Comparison of ENCODE assay signal across 20 cellular contexts in the genomic region with DNA sequence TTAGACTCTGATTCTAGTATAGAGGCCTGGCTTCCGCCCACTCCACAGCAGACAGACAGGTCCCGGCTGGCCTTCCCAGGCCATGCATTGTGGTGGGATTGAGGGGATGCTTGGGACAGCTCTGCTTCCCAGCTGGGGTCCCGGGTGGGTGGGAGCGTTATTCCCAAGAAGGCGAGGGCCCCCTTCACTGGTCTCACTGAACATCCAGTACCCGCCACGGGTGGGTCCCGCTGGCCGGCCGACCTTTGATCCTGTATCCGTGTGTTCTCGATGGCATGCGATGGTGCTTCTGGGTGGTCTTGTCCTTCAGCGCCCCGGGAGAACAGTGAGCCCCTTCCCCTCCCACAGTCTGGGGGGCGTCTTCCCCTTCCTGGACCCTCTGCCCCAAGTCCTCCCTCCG.
A peak's percentile ranks its signal among the peaks of the same experiment; 100 is the strongest.
DNase-seq lines count a peak whose midpoint lies in the region; ATAC-seq and TF ChIP-seq lines count a peak whose summit lies in the region.
"Had no signal": no experiment of that assay in that cellular context is flagged by ENCODE, and none has a peak within 500 bp of the region (broad histone marks: within the 10 kb centered on the region; RNA-seq: fewer than 3 reads in every experiment).

No MANE protein-coding gene starts in this region.

- no peak for TF ChIP-seq CTCF in H9 (conservative IDR thresholded peaks at IDR 0.05)

- no peak overlapping the region for H3T11ph ChIP-seq in H9 (ENCODE audit: low read length)

- no peak overlapping the region for H2BK12ac ChIP-seq in H9 (ENCODE audit: insufficient read length, low read depth, low read length)
- H2BK12ac ChIP-seq in neuronal stem cell (ENCODE audit: low read length), result no peak overlapping the region

- no peaks in the 10 kb centered on the region; the same call in none of the 2 replicates for H3K27me3 Mint-ChIP-seq in H9 (ENCODE audit: low read depth)
- H3K27me3 Mint-ChIP-seq: B cell; CD4-positive, alpha-beta memory T cell had no signal

- H3K4ac ChIP-seq in H9 (ENCODE audit: low read depth, low read length), result no peak overlapping the region
- no peak overlapping the region for H3K4ac ChIP-seq in neuronal stem cell (ENCODE audit: low read length)

- H3K9me3 ChIP-seq in H9 (ENCODE audit: control insufficient read depth, low read depth, low read length) (no peaks in the 10 kb centered on the region), neuronal stem cell (replicated peaks in 1 of 2; ENCODE audit: control insufficient read depth in 2 of 2, insufficient read depth in 1 of 2, low read depth in 1 of 2, low read length in 2 of 2) (no peaks in the 10 kb centered on the region)
- H3K9me3 ChIP-seq: HAP-1 had no signal

- H3K23ac ChIP-seq in H9 (ENCODE audit: insufficient read length, low read depth, low read length) (no peak overlapping the region), neuronal stem cell (ENCODE audit: low read depth, low read length, poor library complexity) (no peak overlapping the region)

- no peak overlapping the region for H2BK5ac ChIP-seq in H9 (ENCODE audit: insufficient read length, low read length)
- H2BK5ac ChIP-seq in neuronal stem cell (ENCODE audit: low read length), result peak overlapping the region; percentile 46

- H2BK15ac ChIP-seq in H9 (ENCODE audit: low read depth, low read length) (no peak overlapping the region), neuronal stem cell (ENCODE audit: low read length) (no peak overlapping the region)

- H3K56ac ChIP-seq in H9 (ENCODE audit: insufficient read length, low read depth, low read length), result no peak overlapping the region

- no peak overlapping the region for H4K91ac ChIP-seq in H9 (ENCODE audit: insufficient read length, low read depth, low read length)
- no peak overlapping the region for H4K91ac ChIP-seq in neuronal stem cell (ENCODE audit: low read depth, low read length, poor library complexity)

- H3K36me3 ChIP-seq in neuronal stem cell (replicated peaks in 1 of 2; ENCODE audit: control insufficient read depth in 2 of 2, insufficient read depth in 2 of 2, low read length in 2 of 2), result no peaks in the 10 kb centered on the region
- H3K36me3 ChIP-seq: HAP-1 had no signal

- H3K4me3 Mint-ChIP-seq in H9, result no peak overlapping the region
- H3K4me3 Mint-ChIP-seq: B cell; CD4-positive, alpha-beta memory T cell; GM23338; HFFc6 had no signal

- no peaks in the 10 kb centered on the region for H3K9me3 Mint-ChIP-seq in H9
- H3K9me3 Mint-ChIP-seq: GM23338, HFFc6 had no signal

- H3K4me1 ChIP-seq in H9 (ENCODE audit: insufficient read depth, low read length) (no peaks in the 10 kb centered on the region), neuronal stem cell (ENCODE audit: control insufficient read depth in 2 of 2, insufficient read depth in 1 of 2, low read depth in 1 of 2, low read length in 2 of 2) (peaks cover 3 to 22% of the 10 kb centered on the region in 2 donors)
- H3K4me1 ChIP-seq: HAP-1 had no signal

- WGBS in H9 (ENCODE audit: extremely low coverage, insufficient read length, low lambda C conversion rate), result no CpG with 5 or more reads among the region's 17 CpGs
- no CpG with 5 or more reads among the region's 17 CpGs for WGBS in neuronal stem cell (ENCODE audit: extremely low coverage in 2 of 2, insufficient read length in 2 of 2, insufficient replicate concordance in 1 of 2), 2 donors

- no peak overlapping the region for H2BK20ac ChIP-seq in H9 (ENCODE audit: low read depth, low read length, poor library complexity, severe bottlenecking)

- no peaks in the 10 kb centered on the region for H4K20me1 ChIP-seq in H9 (ENCODE audit: control insufficient read depth, insufficient read depth, insufficient read length)

- DNase-seq in Right ventricle myocardium inferior (ENCODE audit: missing footprints), result peak; percentile 44
- DNase-seq in cardiac septum (ENCODE audit: low spot score), result no peak
- DNase-seq in H9, result no peak
- peak; percentile 65 for DNase-seq in ecto neural progenitor cell (ENCODE audit: low spot score)
- no peak for DNase-seq in neuronal stem cell (ENCODE audit: low spot score)
- no peak for DNase-seq in central memory CD4-positive, alpha-beta T cell
- no peak for DNase-seq in NCI-H2171 treated with DMSO at 0.1 percent for 48 hours (lab: John Stamatoyannopoulos, UW)
- no peak for DNase-seq in HuH-7 (ENCODE audit: low spot score)
- DNase-seq: C1 segment of cervical spinal cord; Calu3; CD4-positive, alpha-beta memory T cell; COR-L47; DMS53; DMS79 treated with DMSO at 0.1 percent for 48 hours; GF-D8; HFFc6 had no signal

- no peak overlapping the region for H3K4me3 ChIP-seq in neuronal stem cell (ENCODE audit: low read length in 2 of 2)
- H3K4me3 ChIP-seq: GM23338, HAP-1 had no signal

- H3K9ac ChIP-seq in H9 (ENCODE audit: extremely low read depth, insufficient read length, low read length) (no peak overlapping the region), neuronal stem cell (ENCODE audit: low read depth, low read length, poor library complexity) (no peak overlapping the region)

- no peak overlapping the region for H2AFZ ChIP-seq in H9 (ENCODE audit: low read length)
- H2AFZ ChIP-seq in neuronal stem cell (ENCODE audit: low read length), result no peak overlapping the region
- H2AFZ ChIP-seq: GM23338 had no signal

- H3K27ac ChIP-seq in H9 (ENCODE audit: insufficient read length, low read depth, low read length) (no peak overlapping the region), neuronal stem cell (replicated peaks; ENCODE audit: low read length) (no peak overlapping the region)
- H3K27ac ChIP-seq: 22Rv1 had no signal

- H2BK120ac ChIP-seq in H9 (ENCODE audit: low read depth, low read length, poor library complexity, severe bottlenecking) (no peak overlapping the region), neuronal stem cell (ENCODE audit: low read depth, low read length) (no peak overlapping the region)

- H3K79me1 ChIP-seq in H9 (ENCODE audit: insufficient read depth, low read depth, low read length, poor library complexity, severe bottlenecking) (no peaks in the 10 kb centered on the region), neuronal stem cell (ENCODE audit: low read depth, low read length) (no peaks in the 10 kb centered on the region)

- no peak for ATAC-seq in Right ventricle myocardium inferior
- ATAC-seq: GM23338 had no signal

- H3K36me3 Mint-ChIP-seq in H9 (ENCODE audit: insufficient read depth in 1 of 3, low read depth in 3 of 3), result no peaks in the 10 kb centered on the region
- H3K36me3 Mint-ChIP-seq: CD4-positive, alpha-beta memory T cell had no signal

- no peak overlapping the region for H4K8ac ChIP-seq in H9 (replicated peaks; ENCODE audit: insufficient read length, low read depth, low read length)
- no peak overlapping the region for H4K8ac ChIP-seq in neuronal stem cell (ENCODE audit: low read depth, low read length)

- H3K4me1 Mint-ChIP-seq in H9, result 0 out of 4 replicates have a peak, but pooled peaks cover 0 to 7% of the 10 kb centered on the region in 2 experiments
- H3K4me1 Mint-ChIP-seq: B cell; CD4-positive, alpha-beta memory T cell; GM23338 had no signal

- no peaks in the 10 kb centered on the region for H3K79me2 ChIP-seq in H9 (ENCODE audit: insufficient read depth, low read length)

- H3K27me3 ChIP-seq in H9 (ENCODE audit: insufficient read depth, low read length) (no peaks in the 10 kb centered on the region), neuronal stem cell (ENCODE audit: control insufficient read depth in 3 of 3, insufficient read depth in 3 of 3, low read depth in 1 of 3, low read length in 3 of 3) (peaks cover 0 to 4% (median 0%) of the 10 kb centered on the region in 3 experiments)

- intact Hi-C loops in Right ventricle myocardium inferior (cut with DNase I) (no loop called here), cardiac septum (cut with DNase I) (no loop called here)

- peak overlapping the region in 2 of 3 experiments; percentile 56 to 57; a peak in 2 of 7 replicates for H3K27ac Mint-ChIP-seq in H9
- H3K27ac Mint-ChIP-seq: B cell; CD4-positive, alpha-beta memory T cell; GM23338; HFFc6 had no signal

- H3K4me2 ChIP-seq in H9 (ENCODE audit: insufficient read depth, insufficient read length, low read length) (no peak overlapping the region), neuronal stem cell (ENCODE audit: insufficient read depth, low read length, poor library complexity, severe bottlenecking) (no peak overlapping the region)
- H3K4me2 ChIP-seq: GM23338 had no signal

- no peak overlapping the region for H2AK5ac ChIP-seq in H9 (ENCODE audit: insufficient read length, low read length)
- peak overlapping the region; percentile 25 for H2AK5ac ChIP-seq in neuronal stem cell (ENCODE audit: low read depth, low read length)

- H3K18ac ChIP-seq in H9 (ENCODE audit: insufficient read length, low read depth, low read length) (no peak overlapping the region), neuronal stem cell (ENCODE audit: low read length) (no peak overlapping the region)

- H3K23me2 ChIP-seq in H9 (ENCODE audit: insufficient read length, low read depth, low read length, poor library complexity, severe bottlenecking), result no peaks in the 10 kb centered on the region

- no peak overlapping the region for H4K5ac ChIP-seq in H9 (ENCODE audit: insufficient read length, low read depth, low read length)

- H3K14ac ChIP-seq in H9 (ENCODE audit: insufficient read depth, low read length) (no peak overlapping the region), neuronal stem cell (ENCODE audit: low read length) (no peak overlapping the region)

Comparison
In these comparisons a context has a peak if more than half of its experiments do, and no peak if none do; other contexts are left out.
1. DNase-seq: peak in Right ventricle myocardium inferior (single experiment) and ecto neural progenitor cell (single experiment); none in cardiac septum (single experiment), H9 (single experiment), neuronal stem cell (single experiment), central memory CD4-positive, alpha-beta T cell (single experiment), NCI-H2171 treated with DMSO at 0.1 percent for 48 hours (single experiment) and HuH-7 (single experiment).